Comparison of ENCODE assay signal across 1 cellular context in genomic region chr5:180083529-180084060, GRCh38.
TF ChIP-seq lines count a peak whose summit lies in the region.

No MANE protein-coding gene starts in this region.

TF ChIP-seq in WTC11, 78 proteins besides CTCF, POLR2A, EP300 and RAD21 (continued from another document):
- no peak for TF ChIP-seq ZNF317 (CRISPR knock-in tag; IDR thresholded peaks at IDR 0.05; ENCODE audit: borderline replicate concordance, low read depth)
- TF ChIP-seq TCF7 (CRISPR knock-in tag; IDR thresholded peaks at IDR 0.05; ENCODE audit: low read depth) = no peak
- TF ChIP-seq TEAD4 (CRISPR knock-in tag; IDR thresholded peaks at IDR 0.05) = no peak
- no peak for TF ChIP-seq PREB (CRISPR knock-in tag; IDR thresholded peaks at IDR 0.05; ENCODE audit: borderline replicate concordance)
- TF ChIP-seq CDX4 (CRISPR knock-in tag; IDR thresholded peaks at IDR 0.05; ENCODE audit: borderline replicate concordance) = no peak
- TF ChIP-seq TEAD1 (CRISPR knock-in tag; IDR thresholded peaks at IDR 0.05) = no peak
- no peak for TF ChIP-seq EMX1 (CRISPR knock-in tag; IDR thresholded peaks at IDR 0.05)
- TF ChIP-seq TP53 (CRISPR knock-in tag; IDR thresholded peaks at IDR 0.05) = no peak
- TF ChIP-seq E2F5 (CRISPR knock-in tag; IDR thresholded peaks at IDR 0.05) = no peak
- TF ChIP-seq ZNF425 (CRISPR knock-in tag; conservative IDR thresholded peaks at IDR 0.05) = no peak
- no peak for TF ChIP-seq GRHL2 (CRISPR knock-in tag; IDR thresholded peaks at IDR 0.05; ENCODE audit: insufficient replicate concordance, severe bottlenecking)
- no peak for TF ChIP-seq ZNF263 (CRISPR knock-in tag; IDR thresholded peaks at IDR 0.05; ENCODE audit: low read depth)
- no peak for TF ChIP-seq MYBL2 (CRISPR knock-in tag; IDR thresholded peaks at IDR 0.05)
- no peak for TF ChIP-seq CBFB (CRISPR knock-in tag; IDR thresholded peaks at IDR 0.05; ENCODE audit: low read depth)
- no peak for TF ChIP-seq NFATC4 (CRISPR knock-in tag; IDR thresholded peaks at IDR 0.05)
